24 cellular contexts compared by ENCODE assay signal in genomic region chrX:12319012-12319519, GRCh38.
DNase-seq lines count a peak whose midpoint lies in the region; ATAC-seq, FAIRE-seq and TF ChIP-seq lines count a peak whose summit lies in the region.
"Had no signal": no experiment of that assay in that cellular context is flagged by ENCODE, and none has a peak within 500 bp of the region (broad histone marks: within the 10 kb centered on the region; RNA-seq: fewer than 3 reads in every experiment).

No MANE protein-coding gene starts in this region.

- dilution Hi-C loops in IMR-90 (cut with HindIII; ENCODE audit: low sequenced_read_pairs, unreplicated experiment) = no loop called here

- H3K4ac ChIP-seq in IMR-90 (ENCODE audit: low read depth, low read length) = no peak overlapping the region

- no peak overlapping the region for H4K91ac ChIP-seq in IMR-90 (ENCODE audit: insufficient read depth, low read depth, low read length)

- BruUV-seq in IMR-90 (replicated peaks; lab: Mats Ljungman, UMichigan) = no TSS peak

- no peak overlapping the region for H2BK15ac ChIP-seq in IMR-90 (ENCODE audit: low read depth, low read length)

- CTCF ChIA-PET in IMR-90 (lab: Yijun Ruan, JAX) = interaction anchor here (1.0 to 1.5 kb wide), 2 partner anchors 9 to 10 kb away, joined by 3 read pairs; no protein-coding TSS in a partner anchor

- H2AK9ac ChIP-seq in IMR-90 (replicated peaks; ENCODE audit: low read depth, low read length, poor library complexity) = no peak overlapping the region

- H3K4me1 ChIP-seq in IMR-90 (ENCODE audit: control insufficient read depth, insufficient read depth, low read length) (no peaks in the 10 kb centered on the region), neural progenitor cell (no peaks in the 10 kb centered on the region), osteoblast (ENCODE audit: insufficient read depth, low read length) (peaks cover 2% of the 10 kb centered on the region)
- H3K4me1 ChIP-seq: BE2C, Caco-2, left lung had no signal

- H3K9ac ChIP-seq in IMR-90 (ENCODE audit: low read depth, low read length) (no peak overlapping the region), neural progenitor cell (no peak overlapping the region)

- peak; percentile 17; the same call in 1 of the 2 replicates for TF ChIP-seq RAD21 in IMR-90 (IDR thresholded peaks at IDR 0.05; ENCODE audit: low read length)

- H3K18ac ChIP-seq in IMR-90 (ENCODE audit: low read depth, low read length) = no peak overlapping the region

- H3K4me1 Mint-ChIP-seq in chondrocyte (ENCODE audit: low read depth) (no peaks in the 10 kb centered on the region), neural progenitor cell (no peaks in the 10 kb centered on the region)
- H3K4me1 Mint-ChIP-seq: stimulated activated effector memory CD8-positive, alpha-beta T cell treated with anti-CD3 and anti-CD28 coated beads, Interleukin-12 subunit alpha, Interleukin-12 subunit beta, amount 100 ng/mL, for 72 hours had no signal

- no peaks in the 10 kb centered on the region for H3K9me1 ChIP-seq in IMR-90 (ENCODE audit: insufficient read depth, low read length)

- H4K20me1 ChIP-seq in IMR-90 (ENCODE audit: insufficient read depth, low read length) (no peaks in the 10 kb centered on the region), neural progenitor cell (ENCODE audit: low read depth) (no peaks in the 10 kb centered on the region), osteoblast (ENCODE audit: insufficient read depth, low read length) (no peaks in the 10 kb centered on the region)

- H4K8ac ChIP-seq in IMR-90 (ENCODE audit: low read depth in 2 of 2, low read length in 2 of 2) = no peak overlapping the region

- intact Hi-C loops in IMR-90 (cut with micrococcal nuclease) = no loop called here

- no peak overlapping the region for H2AFZ ChIP-seq in IMR-90 (replicated peaks; ENCODE audit: low read length, poor library complexity)
- no peak overlapping the region for H2AFZ ChIP-seq in neural progenitor cell (replicated peaks)
- no peak overlapping the region for H2AFZ ChIP-seq in osteoblast (ENCODE audit: low read length)

- TF ChIP-seq CTCF in IMR-90 (conservative IDR thresholded peaks at IDR 0.05; ENCODE audit: low read depth, low read length) (0 out of 2 replicates have a peak, but pooled peaks have one; percentile 14), chondrocyte (IDR thresholded peaks at IDR 0.05) (peak; percentile 32), neural progenitor cell (IDR thresholded peaks at IDR 0.05) (peak; percentile 29), osteoblast (IDR thresholded peaks at IDR 0.05; ENCODE audit: extremely low read depth, low read depth, low read length) (no peak)

- TF ChIP-seq POLR2A in IMR-90 (IDR thresholded peaks at IDR 0.05; ENCODE audit: low read depth, low read length) = no peak

- H2BK120ac ChIP-seq in IMR-90 (ENCODE audit: low read depth, low read length) = no peak overlapping the region

- H3K27ac ChIP-seq in IMR-90 (ENCODE audit: insufficient read depth, low read length) (no peak overlapping the region), neural progenitor cell (no peak overlapping the region), osteoblast (ENCODE audit: low read depth, low read length) (no peak overlapping the region)
- H3K27ac ChIP-seq: dorsolateral prefrontal cortex, left lung, thoracic aorta had no signal

- in situ Hi-C loops in IMR-90 (cut with MboI; ENCODE audit: low sequenced_read_pairs) = no loop called here

- H3K23ac ChIP-seq in IMR-90 (ENCODE audit: low read depth, low read length) = no peak overlapping the region

- H3K4me3 ChIP-seq in IMR-90 (ENCODE audit: insufficient read depth, low read depth, low read length) (no peak overlapping the region), neural progenitor cell (no peak overlapping the region), osteoblast (ENCODE audit: insufficient read depth, low read length) (no peak overlapping the region)
- H3K4me3 ChIP-seq: dorsolateral prefrontal cortex, left lung, MG63, thoracic aorta had no signal

- H3K9me3 Mint-ChIP-seq in chondrocyte (ENCODE audit: low read depth) (peaks cover 15% of the 10 kb centered on the region), neural progenitor cell (peaks cover 4% of the 10 kb centered on the region)

- no peaks in the 10 kb centered on the region for H3K27me3 ChIP-seq in IMR-90 (ENCODE audit: control insufficient read depth, insufficient read depth, low read length)
- no peaks in the 10 kb centered on the region for H3K27me3 ChIP-seq in neural progenitor cell
- H3K27me3 ChIP-seq in osteoblast (ENCODE audit: insufficient read depth, low read length) = no peaks in the 10 kb centered on the region
- H3K27me3 ChIP-seq: BE2C, left lung, MG63 had no signal

- POLR2A ChIA-PET in IMR-90 (lab: Charles Lee; ENCODE audit: unreplicated experiment) = no interaction called here

- H3K36me3 Mint-ChIP-seq in chondrocyte (ENCODE audit: low read depth) (no peaks in the 10 kb centered on the region), neural progenitor cell (no peaks in the 10 kb centered on the region)
- H3K36me3 Mint-ChIP-seq: stimulated activated effector memory CD8-positive, alpha-beta T cell treated with anti-CD3 and anti-CD28 coated beads, Interleukin-12 subunit alpha, Interleukin-12 subunit beta, amount 100 ng/mL, for 72 hours had no signal

- no peak; the same call in 1 of the 2 replicates for ATAC-seq in IMR-90 (ENCODE audit: low read depth)
- ATAC-seq: left lung; right cardiac atrium; stimulated activated effector memory CD8-positive, alpha-beta T cell treated with anti-CD3 and anti-CD28 coated beads, Interleukin-12 subunit alpha, Interleukin-12 subunit beta, amount 100 ng/mL, for 72 hours had no signal

- no peaks in the 10 kb centered on the region for H3K79me1 ChIP-seq in IMR-90 (ENCODE audit: low read depth in 1 of 2, low read length in 2 of 2)

- H3K4me2 ChIP-seq in IMR-90 (ENCODE audit: low read depth, low read length) (no peak overlapping the region), neural progenitor cell (no peak overlapping the region), osteoblast (ENCODE audit: insufficient read depth, low read length) (no peak overlapping the region)

- no peak overlapping the region for H3K14ac ChIP-seq in IMR-90 (replicated peaks; ENCODE audit: low read depth, low read length)

- H2BK5ac ChIP-seq in IMR-90 (ENCODE audit: low read depth, low read length, poor library complexity, severe bottlenecking) = no peak overlapping the region

- H3K9me3 ChIP-seq in IMR-90 (ENCODE audit: control insufficient read depth, insufficient read depth, low read length) (peaks cover 3% of the 10 kb centered on the region), neural progenitor cell (ENCODE audit: low read depth) (peaks cover 3% of the 10 kb centered on the region), osteoblast (ENCODE audit: low read depth, low read length) (no peaks in the 10 kb centered on the region)
- H3K9me3 ChIP-seq: BE2C, Caco-2, left lung, MG63, thoracic aorta had no signal

- peaks cover under 1% of the 10 kb centered on the region for H3K27me3 Mint-ChIP-seq in chondrocyte (ENCODE audit: low read depth)
- H3K27me3 Mint-ChIP-seq in neural progenitor cell (ENCODE audit: insufficient read depth, low read depth) = no peaks in the 10 kb centered on the region

- H3F3A ChIP-seq in neural progenitor cell (ENCODE audit: low read depth) = no peaks in the 10 kb centered on the region

- H3K79me2 ChIP-seq in neural progenitor cell (ENCODE audit: low read depth) (no peaks in the 10 kb centered on the region), osteoblast (ENCODE audit: insufficient read depth, low read length) (no peaks in the 10 kb centered on the region)

- H2BK20ac ChIP-seq in IMR-90 (ENCODE audit: low read depth, low read length) = no peak overlapping the region

- H3K4me3 Mint-ChIP-seq in chondrocyte (ENCODE audit: unreplicated experiment) (no peak overlapping the region), neural progenitor cell (no peak overlapping the region)
- H3K4me3 Mint-ChIP-seq: stimulated activated effector memory CD8-positive, alpha-beta T cell treated with anti-CD3 and anti-CD28 coated beads, Interleukin-12 subunit alpha, Interleukin-12 subunit beta, amount 100 ng/mL, for 72 hours had no signal

- H4K5ac ChIP-seq in IMR-90 (ENCODE audit: low read depth, low read length) = no peak overlapping the region; the same call in 1 of the 2 replicates

- H3K36me3 ChIP-seq in IMR-90 (ENCODE audit: control insufficient read depth, insufficient read depth, low read length) (no peaks in the 10 kb centered on the region), neural progenitor cell (no peaks in the 10 kb centered on the region), osteoblast (ENCODE audit: insufficient read depth, low read length) (no peaks in the 10 kb centered on the region)
- H3K36me3 ChIP-seq: BE2C, left lung, MG63, thoracic aorta had no signal

- FAIRE-seq in frontal cortex (lab: Jason Lieb, UNC) = no peak
- FAIRE-seq: G401.6 had no signal

- H3K56ac ChIP-seq in IMR-90 (ENCODE audit: extremely low read depth, insufficient read depth, low read length) = no peak overlapping the region

- no peak overlapping the region for H2AK5ac ChIP-seq in IMR-90 (ENCODE audit: low read depth, low read length)

- DNase-seq in Ammon's horn (ENCODE audit: low spot score) (peak; percentile 38), IMR-90 (no peak), chondrocyte (ENCODE audit: low spot score) (no peak), neural progenitor cell (ENCODE audit: low spot score) (peak; percentile 24), osteoblast (ENCODE audit: insufficient read length, low spot score, missing footprints) (no peak), T-helper 1 cell (no peak), frontal cortex (ENCODE audit: low spot score in 2 of 2) (no peak)
- DNase-seq: activated CD4-positive, alpha-beta T cell treated with anti-CD3 and anti-CD28 coated beads, Interleukin-2, amount 50 U/mL, for 1 hour; activated CD8-positive, alpha-beta memory T cell treated with anti-CD3 and anti-CD28 coated beads, Interleukin-2, amount 50 U/mL, for 4 hours; activated gamma-delta T cell; amniotic stem cell; BE2C; Caco-2; glutamatergic neuron; H7; left lung; MG63; NCI-H1694 treated with DMSO at 0.1 percent for 48 hours; NCI-H226; right cardiac atrium had no signal

- H3K27ac Mint-ChIP-seq in chondrocyte (ENCODE audit: unreplicated experiment) (no peak overlapping the region), neural progenitor cell (no peak overlapping the region)
- H3K27ac Mint-ChIP-seq: stimulated activated effector memory CD8-positive, alpha-beta T cell treated with anti-CD3 and anti-CD28 coated beads, Interleukin-12 subunit alpha, Interleukin-12 subunit beta, amount 100 ng/mL, for 72 hours had no signal

- no CpG with 5 or more reads among the region's 5 CpGs for WGBS in IMR-90 (ENCODE audit: extremely low coverage in 2 of 2, insufficient read length in 1 of 2), 2 experiments

TF ChIP-seq in IMR-90, 13 proteins besides CTCF, POLR2A, EP300 and RAD21 (continues in another document):
- no peak for TF ChIP-seq FOS (IDR thresholded peaks at IDR 0.05; ENCODE audit: low read depth, low read length)
- TF ChIP-seq RCOR1 (IDR thresholded peaks at IDR 0.05; ENCODE audit: insufficient replicate concordance, low read length) = no peak

Comparison
In these comparisons a context has a peak if more than half of its experiments do, and no peak if none do; other contexts are left out.
1. DNase-seq: peak in Ammon's horn (single experiment) and neural progenitor cell (single experiment); none in IMR-90 (single experiment), chondrocyte (single experiment), osteoblast (single experiment), T-helper 1 cell (0 of 5) and frontal cortex (0 of 2).